Comparison of ENCODE assay signal across 1 cellular context in genomic region chr5:177390363-177391300, GRCh38.
TF ChIP-seq lines count a peak whose summit lies in the region.

No MANE protein-coding gene starts in this region.

TF ChIP-seq in HEK293, 187 proteins besides CTCF, POLR2A, EP300 and RAD21 (continued from another document):
- no peak for TF ChIP-seq ZSCAN4 (tag by site-specific recombination; IDR thresholded peaks at IDR 0.05)
- peak; percentile 58 for TF ChIP-seq ZBTB17 (tag by site-specific recombination; IDR thresholded peaks at IDR 0.05)
- TF ChIP-seq ZNF354C (tag by site-specific recombination; IDR thresholded peaks at IDR 0.05; ENCODE audit: borderline replicate concordance, low read depth) = no peak
- TF ChIP-seq KLF16 (tag by site-specific recombination; IDR thresholded peaks at IDR 0.05) = no peak
- TF ChIP-seq, protein P1, sequence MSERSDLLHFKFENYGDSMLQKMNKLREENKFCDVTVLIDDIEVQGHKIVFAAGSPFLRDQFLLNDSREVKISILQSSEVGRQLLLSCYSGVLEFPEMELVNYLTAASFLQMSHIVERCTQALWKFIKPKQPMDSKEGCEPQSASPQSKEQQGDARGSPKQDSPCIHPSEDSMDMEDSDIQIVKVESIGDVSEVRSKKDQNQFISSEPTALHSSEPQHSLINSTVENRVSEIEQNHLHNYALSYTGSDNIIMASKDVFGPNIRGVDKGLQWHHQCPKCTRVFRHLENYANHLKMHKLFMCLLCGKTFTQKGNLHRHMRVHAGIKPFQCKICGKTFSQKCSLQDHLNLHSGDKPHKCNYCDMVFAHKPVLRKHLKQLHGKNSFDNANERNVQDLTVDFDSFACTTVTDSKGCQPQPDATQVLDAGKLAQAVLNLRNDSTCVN (tag by site-specific recombination; optimal IDR thresholded peaks at IDR 0.05) = peak; percentile 17
- no peak for TF ChIP-seq ZNF133 (tag by site-specific recombination; IDR thresholded peaks at IDR 0.05)
- peak; percentile 100 for TF ChIP-seq ZNF2 (tag by site-specific recombination; IDR thresholded peaks at IDR 0.05)
- no peak for TF ChIP-seq ZNF530 (tag by site-specific recombination; IDR thresholded peaks at IDR 0.05; ENCODE audit: low read depth)
- TF ChIP-seq ZNF560 (tag by site-specific recombination; IDR thresholded peaks at IDR 0.05; ENCODE audit: borderline replicate concordance) = no peak
- no peak for TF ChIP-seq GLI4 (tag by site-specific recombination; IDR thresholded peaks at IDR 0.05)
- TF ChIP-seq ZNF670 (tag by site-specific recombination; IDR thresholded peaks at IDR 0.05; ENCODE audit: low read depth) = no peak
- TF ChIP-seq ZNF621 (tag by site-specific recombination; IDR thresholded peaks at IDR 0.05) = no peak
- no peak for TF ChIP-seq YY1 (tag by site-specific recombination; IDR thresholded peaks at IDR 0.05)
- no peak for TF ChIP-seq ZNF48 (tag by site-specific recombination; IDR thresholded peaks at IDR 0.05)
- 0 out of 2 replicates have a peak, but pooled peaks have one; percentile 23 for TF ChIP-seq ZNF324 (tag by site-specific recombination; IDR thresholded peaks at IDR 0.05)
- TF ChIP-seq ZNF140 (tag by site-specific recombination; IDR thresholded peaks at IDR 0.05) = no peak
- peak; percentile 61; the same call in 1 of the 2 replicates for TF ChIP-seq ZSCAN30 (tag by site-specific recombination; IDR thresholded peaks at IDR 0.05)
- no peak for TF ChIP-seq ZNF76 (tag by site-specific recombination; IDR thresholded peaks at IDR 0.05; ENCODE audit: borderline replicate concordance, low read depth)
- TF ChIP-seq ZNF501 (tag by site-specific recombination; IDR thresholded peaks at IDR 0.05) = peak; percentile 45; the same call in 1 of the 2 replicates
- TF ChIP-seq ZNF112 (tag by site-specific recombination; IDR thresholded peaks at IDR 0.05) = no peak
- TF ChIP-seq HOXA7 (CRISPR knock-in tag; IDR thresholded peaks at IDR 0.05; ENCODE audit: borderline replicate concordance) = no peak
- no peak for TF ChIP-seq ZNF366 (tag by site-specific recombination; conservative IDR thresholded peaks at IDR 0.05)
- 0 out of 2 replicates have a peak, but pooled peaks have one; percentile 21 for TF ChIP-seq BCL11B (tag by site-specific recombination; IDR thresholded peaks at IDR 0.05; ENCODE audit: low read depth)
- no peak for TF ChIP-seq ZNF548 (tag by site-specific recombination; IDR thresholded peaks at IDR 0.05)
- peak; percentile 95; the same call in 1 of the 2 replicates for TF ChIP-seq ZNF768 (tag by site-specific recombination; IDR thresholded peaks at IDR 0.05)
- no peak for TF ChIP-seq SP3 (tag by site-specific recombination; IDR thresholded peaks at IDR 0.05)
- no peak for TF ChIP-seq ZNF157 (tag by site-specific recombination; IDR thresholded peaks at IDR 0.05)
- TF ChIP-seq REPIN1 (tag by site-specific recombination; IDR thresholded peaks at IDR 0.05; ENCODE audit: low read depth) = no peak
- no peak for TF ChIP-seq ZNF473 (tag by site-specific recombination; IDR thresholded peaks at IDR 0.05)
- no peak; the same call in 1 of the 2 replicates for TF ChIP-seq ZFP69B (tag by site-specific recombination; IDR thresholded peaks at IDR 0.05)
- TF ChIP-seq, protein P2, sequence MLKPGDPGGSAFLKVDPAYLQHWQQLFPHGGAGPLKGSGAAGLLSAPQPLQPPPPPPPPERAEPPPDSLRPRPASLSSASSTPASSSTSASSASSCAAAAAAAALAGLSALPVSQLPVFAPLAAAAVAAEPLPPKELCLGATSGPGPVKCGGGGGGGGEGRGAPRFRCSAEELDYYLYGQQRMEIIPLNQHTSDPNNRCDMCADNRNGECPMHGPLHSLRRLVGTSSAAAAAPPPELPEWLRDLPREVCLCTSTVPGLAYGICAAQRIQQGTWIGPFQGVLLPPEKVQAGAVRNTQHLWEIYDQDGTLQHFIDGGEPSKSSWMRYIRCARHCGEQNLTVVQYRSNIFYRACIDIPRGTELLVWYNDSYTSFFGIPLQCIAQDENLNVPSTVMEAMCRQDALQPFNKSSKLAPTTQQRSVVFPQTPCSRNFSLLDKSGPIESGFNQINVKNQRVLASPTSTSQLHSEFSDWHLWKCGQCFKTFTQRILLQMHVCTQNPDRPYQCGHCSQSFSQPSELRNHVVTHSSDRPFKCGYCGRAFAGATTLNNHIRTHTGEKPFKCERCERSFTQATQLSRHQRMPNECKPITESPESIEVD (tag by site-specific recombination; IDR thresholded peaks at IDR 0.05) = no peak
- no peak for TF ChIP-seq ZNF514 (tag by site-specific recombination; IDR thresholded peaks at IDR 0.05)
- no peak for TF ChIP-seq ZFP37 (tag by site-specific recombination; IDR thresholded peaks at IDR 0.05)
- TF ChIP-seq ZNF521 (tag by site-specific recombination; IDR thresholded peaks at IDR 0.05) = no peak
- TF ChIP-seq TRIM28 (IDR thresholded peaks at IDR 0.05; ENCODE audit: borderline replicate concordance, low read length) = no peak
- TF ChIP-seq GLI2 (tag by site-specific recombination; IDR thresholded peaks at IDR 0.05; ENCODE audit: borderline replicate concordance, low read depth) = no peak
- TF ChIP-seq PRDM1 (tag by site-specific recombination; IDR thresholded peaks at IDR 0.05) = no peak
- no peak for TF ChIP-seq BCL11A (tag by site-specific recombination; IDR thresholded peaks at IDR 0.05; ENCODE audit: low read depth)
- TF ChIP-seq ZEB2 (tag by site-specific recombination; IDR thresholded peaks at IDR 0.05) = peak; percentile 72; the same call in 1 of the 2 replicates
- TF ChIP-seq ZNF280D (tag by site-specific recombination; IDR thresholded peaks at IDR 0.05) = no peak
TF ChIP-seq in HEK293: peak in this region for 11.
